ENCODE assay signal across 1 cellular context in genomic region chr14:102461490-102462317, GRCh38.
TF ChIP-seq lines count a peak whose summit lies in the region.

No MANE protein-coding gene starts in this region.

TF ChIP-seq in WTC11, 78 proteins besides CTCF, POLR2A, EP300 and RAD21 (continued from another document):
- TF ChIP-seq, protein P1, sequence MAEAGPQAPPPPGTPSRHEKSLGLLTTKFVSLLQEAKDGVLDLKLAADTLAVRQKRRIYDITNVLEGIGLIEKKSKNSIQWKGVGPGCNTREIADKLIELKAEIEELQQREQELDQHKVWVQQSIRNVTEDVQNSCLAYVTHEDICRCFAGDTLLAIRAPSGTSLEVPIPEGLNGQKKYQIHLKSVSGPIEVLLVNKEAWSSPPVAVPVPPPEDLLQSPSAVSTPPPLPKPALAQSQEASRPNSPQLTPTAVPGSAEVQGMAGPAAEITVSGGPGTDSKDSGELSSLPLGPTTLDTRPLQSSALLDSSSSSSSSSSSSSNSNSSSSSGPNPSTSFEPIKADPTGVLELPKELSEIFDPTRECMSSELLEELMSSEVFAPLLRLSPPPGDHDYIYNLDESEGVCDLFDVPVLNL (CRISPR knock-in tag; IDR thresholded peaks at IDR 0.05; ENCODE audit: borderline replicate concordance, low read depth) = no peak
- TF ChIP-seq GTF2I (CRISPR knock-in tag; conservative IDR thresholded peaks at IDR 0.05) (no peak), GABPB1 (CRISPR knock-in tag; IDR thresholded peaks at IDR 0.05) (no peak), SOX15 (CRISPR knock-in tag; IDR thresholded peaks at IDR 0.05) (no peak), EMX1 (CRISPR knock-in tag; IDR thresholded peaks at IDR 0.05) (no peak), ELF4 (CRISPR knock-in tag; IDR thresholded peaks at IDR 0.05; ENCODE audit: low read depth) (no peak), CREB1 (CRISPR knock-in tag; IDR thresholded peaks at IDR 0.05) (no peak), ZNF219 (CRISPR knock-in tag; IDR thresholded peaks at IDR 0.05; ENCODE audit: borderline replicate concordance) (no peak), ZNF317 (CRISPR knock-in tag; IDR thresholded peaks at IDR 0.05; ENCODE audit: borderline replicate concordance, low read depth) (no peak)
- TF ChIP-seq, protein P2, sequence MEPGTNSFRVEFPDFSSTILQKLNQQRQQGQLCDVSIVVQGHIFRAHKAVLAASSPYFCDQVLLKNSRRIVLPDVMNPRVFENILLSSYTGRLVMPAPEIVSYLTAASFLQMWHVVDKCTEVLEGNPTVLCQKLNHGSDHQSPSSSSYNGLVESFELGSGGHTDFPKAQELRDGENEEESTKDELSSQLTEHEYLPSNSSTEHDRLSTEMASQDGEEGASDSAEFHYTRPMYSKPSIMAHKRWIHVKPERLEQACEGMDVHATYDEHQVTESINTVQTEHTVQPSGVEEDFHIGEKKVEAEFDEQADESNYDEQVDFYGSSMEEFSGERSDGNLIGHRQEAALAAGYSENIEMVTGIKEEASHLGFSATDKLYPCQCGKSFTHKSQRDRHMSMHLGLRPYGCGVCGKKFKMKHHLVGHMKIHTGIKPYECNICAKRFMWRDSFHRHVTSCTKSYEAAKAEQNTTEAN (CRISPR knock-in tag; IDR thresholded peaks at IDR 0.05) = no peak
- TF ChIP-seq, protein P3, sequence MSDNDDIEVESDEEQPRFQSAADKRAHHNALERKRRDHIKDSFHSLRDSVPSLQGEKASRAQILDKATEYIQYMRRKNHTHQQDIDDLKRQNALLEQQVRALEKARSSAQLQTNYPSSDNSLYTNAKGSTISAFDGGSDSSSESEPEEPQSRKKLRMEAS (CRISPR knock-in tag; IDR thresholded peaks at IDR 0.05) = no peak
- TF ChIP-seq, protein P4, sequence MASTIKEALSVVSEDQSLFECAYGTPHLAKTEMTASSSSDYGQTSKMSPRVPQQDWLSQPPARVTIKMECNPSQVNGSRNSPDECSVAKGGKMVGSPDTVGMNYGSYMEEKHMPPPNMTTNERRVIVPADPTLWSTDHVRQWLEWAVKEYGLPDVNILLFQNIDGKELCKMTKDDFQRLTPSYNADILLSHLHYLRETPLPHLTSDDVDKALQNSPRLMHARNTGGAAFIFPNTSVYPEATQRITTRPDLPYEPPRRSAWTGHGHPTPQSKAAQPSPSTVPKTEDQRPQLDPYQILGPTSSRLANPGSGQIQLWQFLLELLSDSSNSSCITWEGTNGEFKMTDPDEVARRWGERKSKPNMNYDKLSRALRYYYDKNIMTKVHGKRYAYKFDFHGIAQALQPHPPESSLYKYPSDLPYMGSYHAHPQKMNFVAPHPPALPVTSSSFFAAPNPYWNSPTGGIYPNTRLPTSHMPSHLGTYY (CRISPR knock-in tag; IDR thresholded peaks at IDR 0.05) = no peak
